10 cellular contexts compared by ENCODE assay signal in the genomic region with DNA sequence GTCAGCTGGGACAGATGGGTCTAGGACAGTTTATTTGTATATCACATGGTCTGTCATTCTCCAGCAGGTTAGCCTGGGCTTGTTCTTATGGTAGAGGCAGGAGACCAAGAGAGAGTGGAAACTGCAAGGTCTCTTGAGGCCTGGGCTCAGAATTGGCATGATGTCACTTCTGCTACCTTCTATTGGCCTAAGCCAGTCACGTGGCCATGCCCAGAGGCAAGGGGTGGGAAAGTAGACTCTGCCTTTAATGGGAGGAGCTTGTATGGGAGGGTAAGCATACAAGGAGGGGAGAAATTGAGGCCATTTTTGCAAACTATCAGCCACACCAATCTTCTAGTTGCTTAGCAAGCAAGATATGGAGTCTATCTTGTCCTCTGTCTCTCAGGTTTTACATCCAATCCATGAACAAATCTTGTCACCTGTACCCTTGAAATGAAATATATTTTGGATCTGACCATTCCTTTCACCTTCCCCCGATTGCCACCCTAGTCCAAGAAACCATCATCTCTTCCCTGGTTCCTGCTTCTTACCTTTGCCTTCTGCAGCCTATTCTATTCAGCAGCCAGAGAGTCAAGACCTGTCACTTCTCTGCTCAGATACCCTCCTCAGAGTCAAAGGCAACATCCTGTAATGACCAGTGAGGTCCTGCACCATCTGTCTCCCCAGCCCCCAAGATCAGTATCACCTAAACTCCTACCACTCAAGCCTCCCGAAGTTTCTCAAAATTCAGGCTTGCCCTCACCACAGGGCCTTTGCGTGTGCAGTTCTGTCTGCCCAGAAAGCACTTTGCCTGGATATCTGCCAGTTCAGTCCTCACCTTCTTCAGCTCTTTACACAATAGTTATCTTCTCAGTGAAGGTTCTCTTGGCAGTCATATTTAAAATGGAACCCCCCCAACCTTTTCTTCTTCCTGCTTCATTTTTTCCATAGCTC.
DNase-seq lines count a peak whose midpoint lies in the region; ATAC-seq and TF ChIP-seq lines count a peak whose summit lies in the region.
"Had no signal": no experiment of that assay in that cellular context is flagged by ENCODE, and none has a peak within 500 bp of the region (broad histone marks: within the 10 kb centered on the region; RNA-seq: fewer than 3 reads in every experiment).

No MANE protein-coding gene starts in this region.

- peak; percentile 77 for ATAC-seq in GM18907 (IDR thresholded peaks at IDR 0.05; ENCODE audit: unreplicated experiment)
- ATAC-seq in HG03460 (IDR thresholded peaks at IDR 0.05; ENCODE audit: unreplicated experiment): peak; percentile 44
- ATAC-seq in activated naive CD8-positive, alpha-beta T cell treated with anti-CD3 and anti-CD28 coated beads, Interleukin-2, amount 50 U/mL, for 24 hours: peak; percentile 64
- ATAC-seq in GM19452 (IDR thresholded peaks at IDR 0.05; ENCODE audit: unreplicated experiment): no peak
- ATAC-seq in naive thymus-derived CD8-positive, alpha-beta T cell: no peak

- DNase-seq in DMS 273 (lab: John Stamatoyannopoulos, UW; ENCODE audit: unreplicated experiment) (peak; percentile 90), neural progenitor cell (ENCODE audit: low spot score) (no peak), mesothelial cell of epicardium (ENCODE audit: low spot score in 2 of 2, unreplicated experiment in 2 of 2) (no peak)
- no peak for DNase-seq in activated naive CD8-positive, alpha-beta T cell treated with anti-CD3 and anti-CD28 coated beads, Interleukin-2, amount 50 U/mL, for 24 hours
- DNase-seq in naive thymus-derived CD8-positive, alpha-beta T cell: no peak
- DNase-seq: Kasumi-1, retina had no signal

- H3K9me3 Mint-ChIP-seq in activated naive CD8-positive, alpha-beta T cell treated with anti-CD3 and anti-CD28 coated beads, Interleukin-2, amount 50 U/mL, for 24 hours: no peaks in the 10 kb centered on the region
- no peaks in the 10 kb centered on the region for H3K9me3 Mint-ChIP-seq in neural progenitor cell
- H3K9me3 Mint-ChIP-seq in naive thymus-derived CD8-positive, alpha-beta T cell: no peaks in the 10 kb centered on the region
- H3K9me3 Mint-ChIP-seq in mesothelial cell of epicardium: no peaks in the 10 kb centered on the region

- H3K4me2 ChIP-seq in neural progenitor cell: no peak overlapping the region

- H2AFZ ChIP-seq in neural progenitor cell (replicated peaks): no peak overlapping the region

- H3K4me1 Mint-ChIP-seq in activated naive CD8-positive, alpha-beta T cell treated with anti-CD3 and anti-CD28 coated beads, Interleukin-2, amount 50 U/mL, for 24 hours: peaks cover 14% of the 10 kb centered on the region
- peaks cover 70% of the 10 kb centered on the region for H3K4me1 Mint-ChIP-seq in neural progenitor cell
- peaks cover 2 to 17% (median 11%) of the 10 kb centered on the region in 4 donors for H3K4me1 Mint-ChIP-seq in naive thymus-derived CD8-positive, alpha-beta T cell
- peaks cover 36% of the 10 kb centered on the region for H3K4me1 Mint-ChIP-seq in mesothelial cell of epicardium

- peaks cover 82% of the 10 kb centered on the region for H4K20me1 ChIP-seq in neural progenitor cell (ENCODE audit: low read depth)

- H3K27ac Mint-ChIP-seq in activated naive CD8-positive, alpha-beta T cell treated with anti-CD3 and anti-CD28 coated beads, Interleukin-2, amount 50 U/mL, for 24 hours: no peak overlapping the region
- H3K27ac Mint-ChIP-seq in neural progenitor cell (no peak overlapping the region), mesothelial cell of epicardium (no peak overlapping the region)
- no peak overlapping the region for H3K27ac Mint-ChIP-seq in naive thymus-derived CD8-positive, alpha-beta T cell

- H3K4me1 ChIP-seq in neural progenitor cell: peaks cover 66% of the 10 kb centered on the region

- POLR2A ChIA-PET in naive thymus-derived CD8-positive, alpha-beta T cell (lab: Charles Lee): no interaction called here

- no peak for TF ChIP-seq CTCF in neural progenitor cell (IDR thresholded peaks at IDR 0.05)
- TF ChIP-seq CTCF in mesothelial cell of epicardium (IDR thresholded peaks at IDR 0.05; ENCODE audit: unreplicated experiment): no peak

- H3K4me3 Mint-ChIP-seq in activated naive CD8-positive, alpha-beta T cell treated with anti-CD3 and anti-CD28 coated beads, Interleukin-2, amount 50 U/mL, for 24 hours: no peak overlapping the region
- H3K4me3 Mint-ChIP-seq in neural progenitor cell (no peak overlapping the region), mesothelial cell of epicardium (no peak overlapping the region)
- no peak overlapping the region for H3K4me3 Mint-ChIP-seq in naive thymus-derived CD8-positive, alpha-beta T cell

- no peak overlapping the region for H3K4me3 ChIP-seq in neural progenitor cell

- H3K79me2 ChIP-seq in neural progenitor cell (ENCODE audit: low read depth): no peaks in the 10 kb centered on the region

- no peaks in the 10 kb centered on the region for H3K27me3 ChIP-seq in neural progenitor cell

- H3K36me3 Mint-ChIP-seq in activated naive CD8-positive, alpha-beta T cell treated with anti-CD3 and anti-CD28 coated beads, Interleukin-2, amount 50 U/mL, for 24 hours (ENCODE audit: low read depth): no peaks in the 10 kb centered on the region
- H3K36me3 Mint-ChIP-seq in neural progenitor cell: peaks cover 3% of the 10 kb centered on the region
- no peaks in the 10 kb centered on the region for H3K36me3 Mint-ChIP-seq in naive thymus-derived CD8-positive, alpha-beta T cell
- no peaks in the 10 kb centered on the region for H3K36me3 Mint-ChIP-seq in mesothelial cell of epicardium

- H3K36me3 ChIP-seq in neural progenitor cell: no peaks in the 10 kb centered on the region

- H3K9ac ChIP-seq in neural progenitor cell: no peak overlapping the region

- H3K9me3 ChIP-seq in neural progenitor cell (ENCODE audit: low read depth): no peaks in the 10 kb centered on the region

- H3K27me3 Mint-ChIP-seq in activated naive CD8-positive, alpha-beta T cell treated with anti-CD3 and anti-CD28 coated beads, Interleukin-2, amount 50 U/mL, for 24 hours: no peaks in the 10 kb centered on the region
- no peaks in the 10 kb centered on the region for H3K27me3 Mint-ChIP-seq in neural progenitor cell (ENCODE audit: insufficient read depth, low read depth)
- no peaks in the 10 kb centered on the region for H3K27me3 Mint-ChIP-seq in naive thymus-derived CD8-positive, alpha-beta T cell
- H3K27me3 Mint-ChIP-seq in mesothelial cell of epicardium (ENCODE audit: low read depth): no peaks in the 10 kb centered on the region

- no peak overlapping the region for H3K27ac ChIP-seq in neural progenitor cell

- peaks cover 32% of the 10 kb centered on the region for H3F3A ChIP-seq in neural progenitor cell (ENCODE audit: low read depth)

Comparison
In these comparisons a context has a peak if more than half of its experiments do, and no peak if none do; other contexts are left out.
1. ATAC-seq: peak in GM18907 (single experiment), HG03460 (single experiment) and activated naive CD8-positive, alpha-beta T cell treated with anti-CD3 and anti-CD28 coated beads, Interleukin-2, amount 50 U/mL, for 24 hours (single experiment); none in GM19452 (single experiment) and naive thymus-derived CD8-positive, alpha-beta T cell (0 of 2).